ENCODE assay signal across 21 cellular contexts in genomic region chr1:164671597-164672327, GRCh38.
DNase-seq lines count a peak whose midpoint lies in the region; ATAC-seq, FAIRE-seq and TF ChIP-seq lines count a peak whose summit lies in the region.
"Had no signal": no experiment of that assay in that cellular context is flagged by ENCODE, and none has a peak within 500 bp of the region (broad histone marks: within the 10 kb centered on the region; RNA-seq: fewer than 3 reads in every experiment).

No MANE protein-coding gene starts in this region.

- no peak for TF ChIP-seq CTCF in D721Med (IDR thresholded peaks at IDR 0.05; ENCODE audit: insufficient read depth, missing control alignments)
- TF ChIP-seq CTCF in nephron (IDR thresholded peaks at IDR 0.05; ENCODE audit: unreplicated experiment in 3 of 3), result no peak

- peaks cover 40% of the 10 kb centered on the region for H3K4me1 Mint-ChIP-seq in nephron
- H3K4me1 Mint-ChIP-seq in activated T-helper 17 cell treated with anti-CD3 and anti-CD28 coated beads, Interleukin-2, amount 50 U/mL, for 72 hours, result no peaks in the 10 kb centered on the region

- H3K4me1 ChIP-seq in HUES48 (ENCODE audit: control insufficient read depth, insufficient read depth, low read length), result peaks cover 44% of the 10 kb centered on the region
- peaks cover 6 to 17% of the 10 kb centered on the region in 2 donors for H3K4me1 ChIP-seq in esophagus (ENCODE audit: control insufficient read depth in 2 of 2, insufficient read depth in 2 of 2, low read length in 1 of 2)
- H3K4me1 ChIP-seq: colonic mucosa had no signal

- H3K9me3 Mint-ChIP-seq in nephron, result no peaks in the 10 kb centered on the region
- H3K9me3 Mint-ChIP-seq in activated T-helper 17 cell treated with anti-CD3 and anti-CD28 coated beads, Interleukin-2, amount 50 U/mL, for 72 hours, result peaks cover 15% of the 10 kb centered on the region

- H3K4me3 Mint-ChIP-seq in nephron, result no peak overlapping the region
- H3K4me3 Mint-ChIP-seq in activated T-helper 17 cell treated with anti-CD3 and anti-CD28 coated beads, Interleukin-2, amount 50 U/mL, for 72 hours, result no peak overlapping the region
- H3K4me3 Mint-ChIP-seq: activated CD4-positive, alpha-beta memory T cell treated with anti-CD3 and anti-CD28 coated beads for 36 hours; activated T-helper 1 cell treated with anti-CD3 and anti-CD28 coated beads, Interleukin-12 subunit alpha, Interleukin-12 subunit beta, Interleukin-2, Interleukin-4 antibody, amounts not matched to agents 30 ng/mL and 10 ng/mL and 1 ng/mL, durations not matched to agents 14 hours and 24 hours and 36 hours had no signal

- no peaks in the 10 kb centered on the region for H3K27me3 Mint-ChIP-seq in nephron (ENCODE audit: low read depth)
- H3K27me3 Mint-ChIP-seq in activated T-helper 17 cell treated with anti-CD3 and anti-CD28 coated beads, Interleukin-2, amount 50 U/mL, for 72 hours, result no peaks in the 10 kb centered on the region
- H3K27me3 Mint-ChIP-seq: activated CD4-positive, alpha-beta memory T cell treated with anti-CD3 and anti-CD28 coated beads for 36 hours had no signal

- 40% methylated on average over 6 of the region's 6 CpGs for WGBS in esophagus, 2 donors

- H3K9me3 ChIP-seq in HUES48 (ENCODE audit: control insufficient read depth, insufficient read depth, low read length) (no peaks in the 10 kb centered on the region), esophagus (ENCODE audit: control insufficient read depth in 2 of 2, insufficient read depth in 1 of 2, low read depth in 1 of 2, low read length in 1 of 2) (no peaks in the 10 kb centered on the region)
- H3K9me3 ChIP-seq: adrenal gland, colonic mucosa had no signal

- H3K27ac ChIP-seq in HUES48 (ENCODE audit: low read depth, low read length) (peak overlapping the region; percentile 37), esophagus (ENCODE audit: low read depth in 2 of 2, low read length in 1 of 2) (peak overlapping the region; percentile 59 to 68)
- H3K27ac ChIP-seq: colonic mucosa, epithelial cell of prostate had no signal

- peak overlapping the region; percentile 25 to 70 (median 39) for H3K27ac Mint-ChIP-seq in nephron
- no peak overlapping the region for H3K27ac Mint-ChIP-seq in activated T-helper 17 cell treated with anti-CD3 and anti-CD28 coated beads, Interleukin-2, amount 50 U/mL, for 72 hours
- H3K27ac Mint-ChIP-seq: activated CD4-positive, alpha-beta memory T cell treated with anti-CD3 and anti-CD28 coated beads for 36 hours; activated T-helper 1 cell treated with anti-CD3 and anti-CD28 coated beads, Interleukin-12 subunit alpha, Interleukin-12 subunit beta, Interleukin-2, Interleukin-4 antibody, amounts not matched to agents 30 ng/mL and 10 ng/mL and 1 ng/mL, durations not matched to agents 14 hours and 24 hours and 36 hours had no signal

- no peak overlapping the region for H3K4me3 ChIP-seq in HUES48 (ENCODE audit: low read depth, low read length)
- no peak overlapping the region for H3K4me3 ChIP-seq in esophagus (ENCODE audit: low read depth in 1 of 2, low read length in 2 of 2)
- H3K4me3 ChIP-seq: adrenal gland, colonic mucosa had no signal

- no peaks in the 10 kb centered on the region; the same call in 1 of the 2 replicates for H3K36me3 ChIP-seq in HUES48 (ENCODE audit: control insufficient read depth, insufficient read depth, low read length)
- no peaks in the 10 kb centered on the region for H3K36me3 ChIP-seq in esophagus (ENCODE audit: control insufficient read depth in 2 of 2, insufficient read depth in 2 of 2, low read length in 1 of 2)
- H3K36me3 ChIP-seq: adrenal gland, colonic mucosa had no signal

- ATAC-seq in activated T-helper 17 cell treated with anti-CD3 and anti-CD28 coated beads, Interleukin-2, amount 50 U/mL, for 72 hours (replicated peaks), result no peak

- peak; percentile 55 for FAIRE-seq in D721Med (lab: Jason Lieb, UNC)
- FAIRE-seq: GM18507, GM19239 had no signal

- DNase-seq in D721Med (ENCODE audit: insufficient read length, low spot score), result no peak
- DNase-seq in foreskin melanocyte, result no peak
- DNase-seq in activated CD8-positive, alpha-beta memory T cell treated with anti-CD3 and anti-CD28 coated beads, Interleukin-2, amount 50 U/mL, for 48 hours, result no peak
- DNase-seq in activated CD4-positive, alpha-beta T cell treated with anti-CD3 and anti-CD28 coated beads, Interleukin-2, amount 50 U/mL, for 4 hours, result no peak
- DNase-seq: activated CD4-positive, alpha-beta memory T cell treated with anti-CD3 and anti-CD28 coated beads for 36 hours; adrenal gland; AML-193; Calu3; colonic mucosa; hippocampal formation; Karpas-422; NCI-H1417 treated with DMSO at 0.1 percent for 48 hours; NCI-H524 had no signal

- H3K36me3 Mint-ChIP-seq in nephron (ENCODE audit: low read depth), result peaks cover 21% of the 10 kb centered on the region
- no peaks in the 10 kb centered on the region for H3K36me3 Mint-ChIP-seq in activated T-helper 17 cell treated with anti-CD3 and anti-CD28 coated beads, Interleukin-2, amount 50 U/mL, for 72 hours (ENCODE audit: low read depth)
- H3K36me3 Mint-ChIP-seq: activated CD4-positive, alpha-beta memory T cell treated with anti-CD3 and anti-CD28 coated beads for 36 hours had no signal

- H3K9ac ChIP-seq in HUES48 (ENCODE audit: low read depth, low read length), result no peak overlapping the region

- H3K27me3 ChIP-seq in HUES48 (ENCODE audit: control insufficient read depth, insufficient read depth, low read length) (no peaks in the 10 kb centered on the region), esophagus (ENCODE audit: control insufficient read depth in 1 of 2, insufficient read depth in 2 of 2, low read length in 2 of 2) (no peaks in the 10 kb centered on the region)
- H3K27me3 ChIP-seq: adrenal gland, colonic mucosa had no signal
